Comparison of ENCODE assay signal across 1 cellular context in the genomic region with DNA sequence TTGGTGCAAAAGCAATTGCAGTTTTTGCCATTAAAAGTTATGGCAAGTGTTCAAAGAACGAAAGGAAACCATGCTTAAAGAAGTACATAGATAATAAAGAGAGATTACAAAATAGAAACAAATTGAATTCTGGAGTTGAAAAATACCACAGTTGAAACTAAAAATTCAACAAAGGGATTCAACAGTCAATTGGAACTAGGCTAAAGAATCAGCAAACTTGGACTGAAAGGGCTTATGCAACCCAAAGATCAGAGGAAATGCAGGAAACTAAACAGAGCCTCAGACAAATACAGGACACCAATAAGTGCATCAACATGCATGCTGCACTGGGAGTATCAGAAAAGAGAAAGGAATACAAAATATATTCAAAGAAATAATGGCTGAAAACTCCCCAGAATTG.
TF ChIP-seq lines count a peak whose summit lies in the region.

No MANE protein-coding gene starts in this region.

TF ChIP-seq in WTC11, 78 proteins besides CTCF, POLR2A, EP300 and RAD21 (continued from another document):
- TF ChIP-seq E2F4 (CRISPR knock-in tag; IDR thresholded peaks at IDR 0.05; ENCODE audit: borderline replicate concordance, low read depth) (no peak), SOX15 (CRISPR knock-in tag; IDR thresholded peaks at IDR 0.05) (no peak)
